ENCODE assay signal across 8 cellular contexts in genomic region chr6:4135665-4136353, GRCh38. TPM values are rescaled to one million over a fixed set of nuclear protein-coding genes. Genes with fewer than 3 reads are reported as not detected.
DNase-seq lines count a peak whose midpoint lies in the region; ATAC-seq and TF ChIP-seq lines count a peak whose summit lies in the region.

No MANE protein-coding gene starts in this region.

- peaks cover 0 to 5% of the 10 kb centered on the region in 2 donors for H3K27me3 Mint-ChIP-seq in natural killer cell treated with Interleukin-12 subunit alpha and Interleukin-12 subunit beta and Interleukin-15 and Interleukin-18, amount 100 ng/mL, for 72 hours

- no peak overlapping the region for H3K27ac Mint-ChIP-seq in natural killer cell treated with Interleukin-12 subunit alpha and Interleukin-12 subunit beta and Interleukin-15 and Interleukin-18, amount 100 ng/mL, for 72 hours

- no peaks in the 10 kb centered on the region for H3K9me3 Mint-ChIP-seq in natural killer cell treated with Interleukin-12 subunit alpha and Interleukin-12 subunit beta and Interleukin-15 and Interleukin-18, amount 100 ng/mL, for 72 hours

- peak; percentile 97 to 98 for ATAC-seq in natural killer cell treated with Interleukin-12 subunit alpha and Interleukin-12 subunit beta and Interleukin-15 and Interleukin-18, amount 100 ng/mL, for 72 hours

- peak overlapping the region; percentile 81 for H3K27ac ChIP-seq in RWPE1

- peak; percentile 96 for DNase-seq in EH (ENCODE audit: low read depth)
- peak; percentile 89 for DNase-seq in H4 (ENCODE audit: low spot score)
- peak; percentile 88 for DNase-seq in LoVo (ENCODE audit: low spot score)
- DNase-seq in RWPE1 (ENCODE audit: low spot score) = peak; percentile 96
- DNase-seq in activated effector memory CD4-positive, alpha-beta T cell treated with Interleukin-2 at 50 U/mL for 16 hours = peak; percentile 92
- DNase-seq in fibroblast of pulmonary artery (ENCODE audit: low read depth) = peak; percentile 95
- DNase-seq in natural killer cell treated with Interleukin-12 subunit alpha and Interleukin-12 subunit beta and Interleukin-15 and Interleukin-18, amount 100 ng/mL, for 72 hours (ENCODE audit: low spot score) = peak; percentile 96
- peak; percentile 88 to 99 (median 93) for DNase-seq in stimulated activated naive CD4-positive, alpha-beta T cell (lab: John Stamatoyannopoulos, UW)

- H3K36me3 Mint-ChIP-seq in natural killer cell treated with Interleukin-12 subunit alpha and Interleukin-12 subunit beta and Interleukin-15 and Interleukin-18, amount 100 ng/mL, for 72 hours = no peaks in the 10 kb centered on the region

- peaks cover 10 to 25% of the 10 kb centered on the region in 2 donors for H3K4me1 Mint-ChIP-seq in natural killer cell treated with Interleukin-12 subunit alpha and Interleukin-12 subunit beta and Interleukin-15 and Interleukin-18, amount 100 ng/mL, for 72 hours (ENCODE audit: low read depth in 2 of 2)

- peak overlapping the region; percentile 75 for H3K4me3 Mint-ChIP-seq in natural killer cell treated with Interleukin-12 subunit alpha and Interleukin-12 subunit beta and Interleukin-15 and Interleukin-18, amount 100 ng/mL, for 72 hours

- CTCF ChIA-PET in RWPE1 (lab: Yijun Ruan, JAX) = interaction anchor here (0.6 kb wide), 1 partner anchor 1502 kb away, joined by 4 read pairs; no protein-coding TSS in a partner anchor

- no peak for TF ChIP-seq CTCF in RWPE1 (conservative IDR thresholded peaks at IDR 0.05; ENCODE audit: low read depth)
- TF ChIP-seq CTCF in fibroblast of pulmonary artery (IDR thresholded peaks at IDR 0.05; ENCODE audit: low read length, missing control alignments) = no peak

- POLR2A ChIA-PET in RWPE1 (lab: Yijun Ruan, JAX; ENCODE audit: low non-redundant PET) = interaction anchor here (0.6 to 0.7 kb wide), 2 partner anchors 184 to 790 kb away, joined by 5 to 7 read pairs; no protein-coding TSS in a partner anchor

- peak overlapping the region; percentile 67 for H3K4me3 ChIP-seq in fibroblast of pulmonary artery (replicated peaks; ENCODE audit: low read depth, low read length)

RNA-seq across cellular contexts. Expression of gene ECI2, which starts 0.4 kb away (rescaled TPM):
- 95.9 and 111 TPM in 2 replicates for total RNA-seq in H4 (2014; rRNA removed; shearing (Covaris generic))
- total RNA-seq in natural killer cell treated with Interleukin-12 subunit alpha and Interleukin-12 subunit beta and Interleukin-15 and Interleukin-18, amount 100 ng/mL, for 72 hours = 10 to 100 TPM; 18.4 to 23.7 TPM

RNA-seq across cellular contexts. Expression of gene FAM217A, which starts 56.9 kb away (rescaled TPM):
- not detected in 2 replicates for total RNA-seq in H4 (2014; rRNA removed; shearing (Covaris generic))
- not detected for total RNA-seq in natural killer cell treated with Interleukin-12 subunit alpha and Interleukin-12 subunit beta and Interleukin-15 and Interleukin-18, amount 100 ng/mL, for 72 hours

Comparison
In these comparisons a context has a peak if more than half of its experiments do, and no peak if none do; other contexts are left out.
1. Peak in every context shown above with its lines: DNase-seq, ATAC-seq, H3K4me3 ChIP-seq and H3K27ac ChIP-seq.